1 cellular context compared by ENCODE assay signal in genomic region chr9:137449081-137449844, GRCh38.
TF ChIP-seq lines count a peak whose summit lies in the region.

No MANE protein-coding gene starts in this region.

TF ChIP-seq in HepG2, 621 proteins besides CTCF, POLR2A, EP300 and RAD21:
- TF ChIP-seq NFRKB (IDR thresholded peaks at IDR 0.05): no peak
- 0 out of 2 replicates have a peak, but pooled peaks have one; percentile 5 for TF ChIP-seq IRF9 (CRISPR knock-in tag; IDR thresholded peaks at IDR 0.05; ENCODE audit: borderline replicate concordance)
- no peak for TF ChIP-seq PAXIP1 (CRISPR knock-in tag; conservative IDR thresholded peaks at IDR 0.05)
- no peak for TF ChIP-seq ZNF446 (CRISPR knock-in tag; IDR thresholded peaks at IDR 0.05)
- peak; percentile 96 for TF ChIP-seq ZBTB38 (CRISPR knock-in tag; IDR thresholded peaks at IDR 0.05)
- TF ChIP-seq ZNF24 (IDR thresholded peaks at IDR 0.05): no peak
- no peak for TF ChIP-seq ZBTB39 (CRISPR knock-in tag; IDR thresholded peaks at IDR 0.05)
- no peak for TF ChIP-seq JUND (CRISPR knock-in tag; IDR thresholded peaks at IDR 0.05)
- no peak for TF ChIP-seq ZNF224 (CRISPR knock-in tag; IDR thresholded peaks at IDR 0.05)
- no peak for TF ChIP-seq NFE2 (CRISPR knock-in tag; IDR thresholded peaks at IDR 0.05)
- no peak for TF ChIP-seq ZSCAN22 (CRISPR knock-in tag; IDR thresholded peaks at IDR 0.05)
- 0 out of 2 replicates have a peak, but pooled peaks have one; percentile 17 for TF ChIP-seq HNRNPL (IDR thresholded peaks at IDR 0.05; ENCODE audit: low read depth, low read length)
- TF ChIP-seq ZMYM2 (CRISPR knock-in tag; IDR thresholded peaks at IDR 0.05): no peak
- TF ChIP-seq SALL1 (CRISPR knock-in tag; IDR thresholded peaks at IDR 0.05): 0 out of 2 replicates have a peak, but pooled peaks have one; percentile 12
- no peak for TF ChIP-seq ZNF557 (CRISPR knock-in tag; IDR thresholded peaks at IDR 0.05)
- TF ChIP-seq SP2 (CRISPR knock-in tag; IDR thresholded peaks at IDR 0.05): no peak
- no peak for TF ChIP-seq ZNF609 (CRISPR knock-in tag; IDR thresholded peaks at IDR 0.05; ENCODE audit: borderline replicate concordance)
- no peak for TF ChIP-seq HDAC1 (CRISPR knock-in tag; IDR thresholded peaks at IDR 0.05)
- no peak for TF ChIP-seq ZNF460 (CRISPR knock-in tag; IDR thresholded peaks at IDR 0.05; ENCODE audit: borderline replicate concordance)
- TF ChIP-seq GATAD2A (CRISPR knock-in tag; IDR thresholded peaks at IDR 0.05): no peak
- no peak for TF ChIP-seq NKX3-1 (CRISPR knock-in tag; IDR thresholded peaks at IDR 0.05)
- no peak for TF ChIP-seq CEBPB (IDR thresholded peaks at IDR 0.05; ENCODE audit: borderline replicate concordance, low read depth, low read length)
- no peak for TF ChIP-seq HOXA5 (CRISPR knock-in tag; IDR thresholded peaks at IDR 0.05)
- no peak for TF ChIP-seq ADNP (CRISPR knock-in tag; IDR thresholded peaks at IDR 0.05)
- TF ChIP-seq FOSL2 (CRISPR knock-in tag; IDR thresholded peaks at IDR 0.05): no peak
- no peak for TF ChIP-seq ZNF234 (CRISPR knock-in tag; conservative IDR thresholded peaks at IDR 0.05)
- no peak for TF ChIP-seq BRCA1 (CRISPR knock-in tag; IDR thresholded peaks at IDR 0.05)
- no peak for TF ChIP-seq ZNF17 (CRISPR knock-in tag; IDR thresholded peaks at IDR 0.05)
- no peak for TF ChIP-seq ZMAT5 (CRISPR knock-in tag; IDR thresholded peaks at IDR 0.05; ENCODE audit: borderline replicate concordance, low read depth)
- TF ChIP-seq ZNF687 (CRISPR knock-in tag; IDR thresholded peaks at IDR 0.05): 0 out of 2 replicates have a peak, but pooled peaks have one; percentile 30
- no peak for TF ChIP-seq DPF2 (CRISPR knock-in tag; IDR thresholded peaks at IDR 0.05; ENCODE audit: borderline replicate concordance, low read depth)
- 0 out of 2 replicates have a peak, but pooled peaks have one; percentile 22 for TF ChIP-seq ZBTB33 (CRISPR knock-in tag; IDR thresholded peaks at IDR 0.05)
- TF ChIP-seq ZNF547 (CRISPR knock-in tag; IDR thresholded peaks at IDR 0.05): no peak
- TF ChIP-seq REPIN1 (CRISPR knock-in tag; IDR thresholded peaks at IDR 0.05; ENCODE audit: borderline replicate concordance, low read depth): no peak
- TF ChIP-seq ZNF280B (CRISPR knock-in tag; IDR thresholded peaks at IDR 0.05; ENCODE audit: borderline replicate concordance): no peak
- no peak for TF ChIP-seq ZNF282 (IDR thresholded peaks at IDR 0.05; ENCODE audit: partially characterized antibody)
- TF ChIP-seq ZSCAN25 (CRISPR knock-in tag; IDR thresholded peaks at IDR 0.05): no peak
- peak; percentile 56 for TF ChIP-seq AGO2 (optimal IDR thresholded peaks at IDR 0.05; ENCODE audit: low read depth, low read length)
- TF ChIP-seq ZNF367 (CRISPR knock-in tag; IDR thresholded peaks at IDR 0.05; ENCODE audit: borderline replicate concordance): no peak
- TF ChIP-seq ZNF710 (CRISPR knock-in tag; IDR thresholded peaks at IDR 0.05; ENCODE audit: borderline replicate concordance): no peak
- no peak for TF ChIP-seq ZNF562 (CRISPR knock-in tag; IDR thresholded peaks at IDR 0.05; ENCODE audit: borderline replicate concordance)
- no peak for TF ChIP-seq CHCHD3 (CRISPR knock-in tag; IDR thresholded peaks at IDR 0.05)
- TF ChIP-seq AKAP8 (CRISPR knock-in tag; IDR thresholded peaks at IDR 0.05): no peak
